ENCODE assay signal across 10 cellular contexts in genomic region chr9:78021692-78022091, GRCh38. TPM values are rescaled to one million over a fixed set of nuclear protein-coding genes. Genes with fewer than 3 reads are reported as not detected.
DNase-seq lines count a peak whose midpoint lies in the region; ATAC-seq, FAIRE-seq and TF ChIP-seq lines count a peak whose summit lies in the region.
"Had no signal": no experiment of that assay in that cellular context is flagged by ENCODE, and none has a peak within 500 bp of the region (broad histone marks: within the 10 kb centered on the region; RNA-seq: fewer than 3 reads in every experiment).

No MANE protein-coding gene starts in this region.

- no peak for TF ChIP-seq CTCF in H9 (conservative IDR thresholded peaks at IDR 0.05)
- TF ChIP-seq CTCF in K562 (IDR thresholded peaks at IDR 0.05 in 2 of 3, conservative IDR thresholded peaks at IDR 0.05 in 1 of 3; ENCODE audit: insufficient read depth in 2 of 3, low read depth in 1 of 3, low read length in 3 of 3) = peak; percentile 24 to 53 (median 25); a peak in 3 of 6 replicates
- no peak for TF ChIP-seq CTCF in prostate gland (IDR thresholded peaks at IDR 0.05)
- TF ChIP-seq CTCF in esophagus squamous epithelium (IDR thresholded peaks at IDR 0.05) = no peak

- no peak overlapping the region for H3T11ph ChIP-seq in H9 (ENCODE audit: low read length)

- H3K27me3 ChIP-seq in H9 (ENCODE audit: insufficient read depth, low read length) (no peaks in the 10 kb centered on the region), K562 (ENCODE audit: control insufficient read depth in 2 of 2, insufficient read depth in 2 of 2, low read length in 2 of 2) (no peaks in the 10 kb centered on the region), iPS-20b (ENCODE audit: insufficient read depth, low read length) (no peaks in the 10 kb centered on the region), prostate gland (replicated peaks; ENCODE audit: insufficient read depth) (no peaks in the 10 kb centered on the region), esophagus squamous epithelium (no peaks in the 10 kb centered on the region)

- POLR2A ChIA-PET in K562 (lab: Yijun Ruan, JAX) = no interaction called here

- peak overlapping the region; percentile 42 to 60 (median 55); a peak in 4 of 7 replicates for H3K27ac Mint-ChIP-seq in H9

- no peak overlapping the region for H2BK12ac ChIP-seq in H9 (ENCODE audit: insufficient read length, low read depth, low read length)

- WGBS in H9 (ENCODE audit: extremely low coverage, insufficient read length, low lambda C conversion rate) = no CpG with 5 or more reads among the region's 8 CpGs
- WGBS in K562 (ENCODE audit: insufficient coverage, low coverage, missing lambda C conversion rate) = 1% methylated on average over 8 of the region's 8 CpGs
- 69% methylated on average over 8 of the region's 8 CpGs for WGBS in prostate gland
- WGBS in esophagus squamous epithelium, 2 donors = 60 to 66% methylated on average over 5 to 8 of the region's 8 CpGs

- no peaks in the 10 kb centered on the region for H3K9me3 Mint-ChIP-seq in H9

- no peak overlapping the region for H4K91ac ChIP-seq in H9 (ENCODE audit: insufficient read length, low read depth, low read length)

- peak; percentile 65; the same call in 1 of the 2 replicates for TF ChIP-seq EP300 in K562 (IDR thresholded peaks at IDR 0.05; ENCODE audit: low read length)

- peak in 1 of 2 experiments; percentile 61; a peak in 3 of 4 replicates for TF ChIP-seq RAD21 in K562 (CRISPR knock-in tag; conservative IDR thresholded peaks at IDR 0.05 in 1 of 2, IDR thresholded peaks at IDR 0.05 in 1 of 2)

- H3K79me1 ChIP-seq in H9 (ENCODE audit: insufficient read depth, low read depth, low read length, poor library complexity, severe bottlenecking) = peaks cover 6% of the 10 kb centered on the region

- no peak overlapping the region for H2BK5ac ChIP-seq in H9 (ENCODE audit: insufficient read length, low read length)

- CTCF ChIA-PET in K562 (lab: Yijun Ruan, JAX; ENCODE audit: low intra/inter-chr PET ratio) = interaction anchor here (1.0 kb wide), 1 partner anchor 9 kb away, joined by 3 read pairs; the partner anchor contains the start of gene GNAQ

- no peaks in the 10 kb centered on the region for H3K27me3 Mint-ChIP-seq in H9 (ENCODE audit: low read depth)

- H2BK20ac ChIP-seq in H9 (ENCODE audit: low read depth, low read length, poor library complexity, severe bottlenecking) = no peak overlapping the region

- H2BK15ac ChIP-seq in H9 (ENCODE audit: low read depth, low read length) = no peak overlapping the region

- no peak overlapping the region for H4K8ac ChIP-seq in H9 (replicated peaks; ENCODE audit: insufficient read length, low read depth, low read length)

- H3K14ac ChIP-seq in H9 (ENCODE audit: insufficient read depth, low read length) = no peak overlapping the region

- peaks cover 22% of the 10 kb centered on the region; the same call in 1 of the 2 replicates for H3K79me2 ChIP-seq in H9 (ENCODE audit: insufficient read depth, low read length)
- peaks cover 98% of the 10 kb centered on the region for H3K79me2 ChIP-seq in K562 (ENCODE audit: control insufficient read depth, insufficient read depth, low read length)

- peak overlapping the region in 1 of 2 experiments; percentile 19; a peak in 2 of 5 replicates for H3K4me3 Mint-ChIP-seq in H9

- intact Hi-C loops in K562 (cut with micrococcal nuclease) (no loop called here), prostate gland (cut with DNase I) (loop anchor here (10.0 kb wide), 1 partner anchor 377 kb away; the partner anchor contains the start of gene GNA14), esophagus squamous epithelium (cut with DNase I) (no loop called here)

- peak; percentile 88 for FAIRE-seq in K562 (lab: Jason Lieb, UNC)
- FAIRE-seq: GM12892 had no signal

- H3K4me2 ChIP-seq in H9 (ENCODE audit: insufficient read depth, insufficient read length, low read length) (no peak overlapping the region), K562 (ENCODE audit: insufficient read depth, low read length) (peak overlapping the region; percentile 63)

- DNase-seq in H9 = no peak
- DNase-seq in K562 (ENCODE audit: extremely low read depth in 1 of 4, low spot score in 3 of 4) = peak in 2 of 4 experiments; percentile 16 to 74
- peak; percentile 3 for DNase-seq in prostate gland (ENCODE audit: low spot score)
- DNase-seq in esophagus squamous epithelium (lab: John Stamatoyannopoulos, UW) = no peak
- DNase-seq in stimulated activated CD4-positive, alpha-beta T cell treated with anti-CD3 and anti-CD28 coated beads, Interleukin-4, amount 100 ng/mL, for 24 hours = no peak
- DNase-seq: aorta had no signal

- no peak overlapping the region for H3K23ac ChIP-seq in H9 (ENCODE audit: insufficient read length, low read depth, low read length)

- H2AFZ ChIP-seq in H9 (ENCODE audit: low read length) = no peak overlapping the region
- no peak overlapping the region for H2AFZ ChIP-seq in K562 (ENCODE audit: low read depth, low read length)

- H3K4ac ChIP-seq in H9 (ENCODE audit: low read depth, low read length) = no peak overlapping the region

- no peak overlapping the region for H4K5ac ChIP-seq in H9 (ENCODE audit: insufficient read length, low read depth, low read length)

- H3K4me3 ChIP-seq in K562 (peak overlapping the region; percentile 6; the same call in 1 of the 2 replicates), iPS-20b (ENCODE audit: low read length) (no peak overlapping the region; the same call in 1 of the 2 replicates), prostate gland (no peak overlapping the region), esophagus squamous epithelium (peak overlapping the region in 1 of 4 donors; percentile 24)

- H3K9ac ChIP-seq in H9 (ENCODE audit: extremely low read depth, insufficient read length, low read length) = no peak overlapping the region
- H3K9ac ChIP-seq in K562 (ENCODE audit: insufficient read depth in 1 of 2, low read depth in 2 of 2, low read length in 2 of 2) = peak overlapping the region; percentile 38 to 85; a peak in 1 of 4 replicates
- H3K9ac ChIP-seq in iPS-20b (ENCODE audit: low read depth, low read length) = 0 out of 2 replicates have a peak overlapping the region, but pooled peaks have one; percentile 4

- H3K27ac ChIP-seq in H9 (ENCODE audit: insufficient read length, low read depth, low read length) (no peak overlapping the region), K562 (ENCODE audit: extremely low read depth, low read depth, low read length) (peak overlapping the region; percentile 40), iPS-20b (ENCODE audit: low read length) (no peak overlapping the region), prostate gland (no peak overlapping the region), esophagus squamous epithelium (peak overlapping the region in 1 of 4 donors; percentile 53)

- H3K18ac ChIP-seq in H9 (ENCODE audit: insufficient read length, low read depth, low read length) = no peak overlapping the region

- H3K4me1 Mint-ChIP-seq in H9 = peaks cover 55 to 65% of the 10 kb centered on the region in 2 experiments

- no TSS peak for BruUV-seq in K562 (replicated peaks; lab: Mats Ljungman, UMichigan)

- ATAC-seq in K562 (peak; percentile 83), HG02763 (IDR thresholded peaks at IDR 0.05; ENCODE audit: unreplicated experiment) (no peak), HG03342 (IDR thresholded peaks at IDR 0.05; ENCODE audit: unreplicated experiment) (no peak)

- H3K9me1 ChIP-seq in K562 (ENCODE audit: control insufficient read depth, insufficient read depth, low read length) = no peaks in the 10 kb centered on the region

- in situ Hi-C loops in K562 (cut with MboI) = no loop called here

- H2AK5ac ChIP-seq in H9 (ENCODE audit: insufficient read length, low read length) = no peak overlapping the region

- H2BK120ac ChIP-seq in H9 (ENCODE audit: low read depth, low read length, poor library complexity, severe bottlenecking) = no peak overlapping the region

- no peaks in the 10 kb centered on the region for H3K23me2 ChIP-seq in H9 (ENCODE audit: insufficient read length, low read depth, low read length, poor library complexity, severe bottlenecking)

- peaks cover 6% of the 10 kb centered on the region; the same call in 2 of the 3 replicates for H3K36me3 ChIP-seq in K562 (ENCODE audit: control insufficient read depth, insufficient read depth, low read length)
- H3K36me3 ChIP-seq in iPS-20b (ENCODE audit: insufficient read depth, low read depth, low read length) = no peaks in the 10 kb centered on the region
- no peaks in the 10 kb centered on the region for H3K36me3 ChIP-seq in prostate gland
- no peaks in the 10 kb centered on the region for H3K36me3 ChIP-seq in esophagus squamous epithelium

- no peaks in the 10 kb centered on the region for H4K20me1 ChIP-seq in H9 (ENCODE audit: control insufficient read depth, insufficient read depth, insufficient read length)
- no peaks in the 10 kb centered on the region for H4K20me1 ChIP-seq in K562 (replicated peaks; ENCODE audit: control insufficient read depth, insufficient read depth, low read length)

- TF ChIP-seq POLR2A in K562 (conservative IDR thresholded peaks at IDR 0.05) = no peak
- no peak for TF ChIP-seq POLR2A in prostate gland (IDR thresholded peaks at IDR 0.05)
- no peak for TF ChIP-seq POLR2A in esophagus squamous epithelium (IDR thresholded peaks at IDR 0.05)

- H3K9me3 ChIP-seq in H9 (ENCODE audit: control insufficient read depth, low read depth, low read length) (no peaks in the 10 kb centered on the region), K562 (replicated peaks; ENCODE audit: control insufficient read depth, insufficient read depth, low read depth, low read length) (no peaks in the 10 kb centered on the region), iPS-20b (ENCODE audit: insufficient read depth, low read depth, low read length) (no peaks in the 10 kb centered on the region), prostate gland (no peaks in the 10 kb centered on the region), esophagus squamous epithelium (no peaks in the 10 kb centered on the region)

- peaks cover 2 to 6% (median 5%) of the 10 kb centered on the region in 3 experiments; a peak in 3 of 7 replicates for H3K36me3 Mint-ChIP-seq in H9 (ENCODE audit: insufficient read depth in 1 of 3, low read depth in 3 of 3)

- no peak overlapping the region for H3K56ac ChIP-seq in H9 (ENCODE audit: insufficient read length, low read depth, low read length)

- H3K4me1 ChIP-seq in H9 (ENCODE audit: insufficient read depth, low read length) = peaks cover 16% of the 10 kb centered on the region
- peaks cover 8 to 38% of the 10 kb centered on the region in 2 experiments; a peak in 4 of 5 replicates for H3K4me1 ChIP-seq in K562 (replicated peaks in 1 of 2; ENCODE audit: control insufficient read depth in 2 of 2, insufficient read depth in 2 of 2, low read length in 2 of 2)
- H3K4me1 ChIP-seq in iPS-20b (ENCODE audit: insufficient read depth, low read length) = peaks cover 68% of the 10 kb centered on the region
- H3K4me1 ChIP-seq in prostate gland (replicated peaks) = no peaks in the 10 kb centered on the region
- peaks cover 4 to 78% (median 34%) of the 10 kb centered on the region in 3 donors for H3K4me1 ChIP-seq in esophagus squamous epithelium

RNA-seq across cellular contexts. Expression of gene GNAQ, which starts 9.9 kb away (rescaled TPM):
- total RNA-seq in H9 (2021) = 48.6 and 51.5 TPM in 2 replicates
- total RNA-seq in K562 (2011; cell fraction: chromatin; rRNA removed; ENCODE audit: low replicate concordance) = 28.6 and 79.4 TPM in 2 replicates
- total RNA-seq in K562 (2011; cell fraction: nucleolus; rRNA removed) = 5.3 and 7.6 TPM in 2 replicates
- total RNA-seq in K562 (2011; cell fraction: nucleoplasm; rRNA removed) = 12.1 and 18.6 TPM in 2 replicates
- total RNA-seq in K562 (2014; rRNA removed) = 9.7 and 10.9 TPM in 2 replicates
- total RNA-seq in K562 (2014; rRNA removed; fragmentation: Illumina TruSeq; extraction: Trizol) = 17.5 and 20.7 TPM in 2 replicates
- total RNA-seq in K562 (2015; rRNA removed; fragmentation: Illumina TruSeq; extraction: Trizol) = 17.8 and 18.8 TPM in 2 replicates
- 23.7 and 27.9 TPM in 2 replicates for total RNA-seq in K562 (2021)
- 19.4 and 25.6 TPM in 2 replicates for polyA plus RNA-seq in K562 (2011; rRNA removed)
- polyA plus RNA-seq in K562 (2011; cell fraction: cytosol; rRNA removed) = 6.6 and 11.7 TPM in 2 replicates
- polyA plus RNA-seq in K562 (2011; cell fraction: nucleus; rRNA removed) = 14.6 and 27.6 TPM in 2 replicates
- polyA plus RNA-seq in K562 (2012) = 9.4 and 13.0 TPM in 2 replicates
- 21.3 and 22.2 TPM in 2 replicates for polyA plus RNA-seq in K562 (2014; fragmentation: Illumina TruSeq; extraction: Trizol)
- 1 to 10 TPM; 4.8 to 8.9 TPM for polyA plus RNA-seq in K562 (2014; fragmentation: Nextera tagmentation; extraction: Ambion mirVana)
- 10.4 and 11.0 TPM in 2 replicates for polyA plus RNA-seq in K562 (2014; rRNA removed)
- 115 and 117 TPM in 2 replicates for polyA minus RNA-seq in K562 (2011; rRNA and poly(A)+ RNA removed)
- polyA minus RNA-seq in K562 (2011; cell fraction: cytosol; rRNA and poly(A)+ RNA removed) = 18.7 and 22.0 TPM in 2 replicates
- polyA minus RNA-seq in K562 (2011; cell fraction: nucleus; rRNA and poly(A)+ RNA removed) = 10.4 and 13.6 TPM in 2 replicates
- total RNA-seq in prostate gland = 10 to 100 TPM; 35.0 to 43.7 TPM
- total RNA-seq in esophagus squamous epithelium = 10 to 100 TPM; 18.1 to 35.1 (median 24.0) TPM

Comparison
In these comparisons a context has a peak if more than half of its experiments do, and no peak if none do; other contexts are left out.
1. CTCF ChIP-seq: peak in K562 (3 of 3); none in H9 (single experiment), prostate gland (0 of 4) and esophagus squamous epithelium (0 of 6).